Comparison of ENCODE assay signal across 1 cellular context in the genomic region with DNA sequence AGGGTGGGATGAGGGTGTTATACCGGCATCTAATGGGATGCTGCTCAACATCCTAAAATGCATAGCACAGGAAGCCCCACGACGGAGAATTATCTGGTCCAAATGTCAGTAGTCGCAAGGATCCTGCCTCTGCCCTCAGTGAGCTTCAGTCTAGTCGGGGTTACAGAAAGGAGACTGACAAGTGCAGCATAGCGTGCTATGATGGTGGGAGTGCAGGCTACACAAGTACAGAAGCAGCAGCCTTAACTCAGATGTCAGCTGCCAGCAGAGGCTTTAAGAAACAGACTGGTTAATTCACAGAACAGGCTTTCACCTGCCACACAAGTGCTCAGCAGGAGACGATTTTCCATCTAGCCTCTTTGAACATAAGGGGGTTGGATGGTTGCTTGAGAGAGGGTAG.
TF ChIP-seq lines count a peak whose summit lies in the region.

No MANE protein-coding gene starts in this region.

TF ChIP-seq in GM23338, 12 proteins besides CTCF, POLR2A, EP300 and RAD21 (continued from another document):
- TF ChIP-seq, protein P1, sequence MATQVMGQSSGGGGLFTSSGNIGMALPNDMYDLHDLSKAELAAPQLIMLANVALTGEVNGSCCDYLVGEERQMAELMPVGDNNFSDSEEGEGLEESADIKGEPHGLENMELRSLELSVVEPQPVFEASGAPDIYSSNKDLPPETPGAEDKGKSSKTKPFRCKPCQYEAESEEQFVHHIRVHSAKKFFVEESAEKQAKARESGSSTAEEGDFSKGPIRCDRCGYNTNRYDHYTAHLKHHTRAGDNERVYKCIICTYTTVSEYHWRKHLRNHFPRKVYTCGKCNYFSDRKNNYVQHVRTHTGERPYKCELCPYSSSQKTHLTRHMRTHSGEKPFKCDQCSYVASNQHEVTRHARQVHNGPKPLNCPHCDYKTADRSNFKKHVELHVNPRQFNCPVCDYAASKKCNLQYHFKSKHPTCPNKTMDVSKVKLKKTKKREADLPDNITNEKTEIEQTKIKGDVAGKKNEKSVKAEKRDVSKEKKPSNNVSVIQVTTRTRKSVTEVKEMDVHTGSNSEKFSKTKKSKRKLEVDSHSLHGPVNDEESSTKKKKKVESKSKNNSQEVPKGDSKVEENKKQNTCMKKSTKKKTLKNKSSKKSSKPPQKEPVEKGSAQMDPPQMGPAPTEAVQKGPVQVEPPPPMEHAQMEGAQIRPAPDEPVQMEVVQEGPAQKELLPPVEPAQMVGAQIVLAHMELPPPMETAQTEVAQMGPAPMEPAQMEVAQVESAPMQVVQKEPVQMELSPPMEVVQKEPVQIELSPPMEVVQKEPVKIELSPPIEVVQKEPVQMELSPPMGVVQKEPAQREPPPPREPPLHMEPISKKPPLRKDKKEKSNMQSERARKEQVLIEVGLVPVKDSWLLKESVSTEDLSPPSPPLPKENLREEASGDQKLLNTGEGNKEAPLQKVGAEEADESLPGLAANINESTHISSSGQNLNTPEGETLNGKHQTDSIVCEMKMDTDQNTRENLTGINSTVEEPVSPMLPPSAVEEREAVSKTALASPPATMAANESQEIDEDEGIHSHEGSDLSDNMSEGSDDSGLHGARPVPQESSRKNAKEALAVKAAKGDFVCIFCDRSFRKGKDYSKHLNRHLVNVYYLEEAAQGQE (IDR thresholded peaks at IDR 0.05; ENCODE audit: unreplicated experiment) = no peak
- TF ChIP-seq, protein P2, sequence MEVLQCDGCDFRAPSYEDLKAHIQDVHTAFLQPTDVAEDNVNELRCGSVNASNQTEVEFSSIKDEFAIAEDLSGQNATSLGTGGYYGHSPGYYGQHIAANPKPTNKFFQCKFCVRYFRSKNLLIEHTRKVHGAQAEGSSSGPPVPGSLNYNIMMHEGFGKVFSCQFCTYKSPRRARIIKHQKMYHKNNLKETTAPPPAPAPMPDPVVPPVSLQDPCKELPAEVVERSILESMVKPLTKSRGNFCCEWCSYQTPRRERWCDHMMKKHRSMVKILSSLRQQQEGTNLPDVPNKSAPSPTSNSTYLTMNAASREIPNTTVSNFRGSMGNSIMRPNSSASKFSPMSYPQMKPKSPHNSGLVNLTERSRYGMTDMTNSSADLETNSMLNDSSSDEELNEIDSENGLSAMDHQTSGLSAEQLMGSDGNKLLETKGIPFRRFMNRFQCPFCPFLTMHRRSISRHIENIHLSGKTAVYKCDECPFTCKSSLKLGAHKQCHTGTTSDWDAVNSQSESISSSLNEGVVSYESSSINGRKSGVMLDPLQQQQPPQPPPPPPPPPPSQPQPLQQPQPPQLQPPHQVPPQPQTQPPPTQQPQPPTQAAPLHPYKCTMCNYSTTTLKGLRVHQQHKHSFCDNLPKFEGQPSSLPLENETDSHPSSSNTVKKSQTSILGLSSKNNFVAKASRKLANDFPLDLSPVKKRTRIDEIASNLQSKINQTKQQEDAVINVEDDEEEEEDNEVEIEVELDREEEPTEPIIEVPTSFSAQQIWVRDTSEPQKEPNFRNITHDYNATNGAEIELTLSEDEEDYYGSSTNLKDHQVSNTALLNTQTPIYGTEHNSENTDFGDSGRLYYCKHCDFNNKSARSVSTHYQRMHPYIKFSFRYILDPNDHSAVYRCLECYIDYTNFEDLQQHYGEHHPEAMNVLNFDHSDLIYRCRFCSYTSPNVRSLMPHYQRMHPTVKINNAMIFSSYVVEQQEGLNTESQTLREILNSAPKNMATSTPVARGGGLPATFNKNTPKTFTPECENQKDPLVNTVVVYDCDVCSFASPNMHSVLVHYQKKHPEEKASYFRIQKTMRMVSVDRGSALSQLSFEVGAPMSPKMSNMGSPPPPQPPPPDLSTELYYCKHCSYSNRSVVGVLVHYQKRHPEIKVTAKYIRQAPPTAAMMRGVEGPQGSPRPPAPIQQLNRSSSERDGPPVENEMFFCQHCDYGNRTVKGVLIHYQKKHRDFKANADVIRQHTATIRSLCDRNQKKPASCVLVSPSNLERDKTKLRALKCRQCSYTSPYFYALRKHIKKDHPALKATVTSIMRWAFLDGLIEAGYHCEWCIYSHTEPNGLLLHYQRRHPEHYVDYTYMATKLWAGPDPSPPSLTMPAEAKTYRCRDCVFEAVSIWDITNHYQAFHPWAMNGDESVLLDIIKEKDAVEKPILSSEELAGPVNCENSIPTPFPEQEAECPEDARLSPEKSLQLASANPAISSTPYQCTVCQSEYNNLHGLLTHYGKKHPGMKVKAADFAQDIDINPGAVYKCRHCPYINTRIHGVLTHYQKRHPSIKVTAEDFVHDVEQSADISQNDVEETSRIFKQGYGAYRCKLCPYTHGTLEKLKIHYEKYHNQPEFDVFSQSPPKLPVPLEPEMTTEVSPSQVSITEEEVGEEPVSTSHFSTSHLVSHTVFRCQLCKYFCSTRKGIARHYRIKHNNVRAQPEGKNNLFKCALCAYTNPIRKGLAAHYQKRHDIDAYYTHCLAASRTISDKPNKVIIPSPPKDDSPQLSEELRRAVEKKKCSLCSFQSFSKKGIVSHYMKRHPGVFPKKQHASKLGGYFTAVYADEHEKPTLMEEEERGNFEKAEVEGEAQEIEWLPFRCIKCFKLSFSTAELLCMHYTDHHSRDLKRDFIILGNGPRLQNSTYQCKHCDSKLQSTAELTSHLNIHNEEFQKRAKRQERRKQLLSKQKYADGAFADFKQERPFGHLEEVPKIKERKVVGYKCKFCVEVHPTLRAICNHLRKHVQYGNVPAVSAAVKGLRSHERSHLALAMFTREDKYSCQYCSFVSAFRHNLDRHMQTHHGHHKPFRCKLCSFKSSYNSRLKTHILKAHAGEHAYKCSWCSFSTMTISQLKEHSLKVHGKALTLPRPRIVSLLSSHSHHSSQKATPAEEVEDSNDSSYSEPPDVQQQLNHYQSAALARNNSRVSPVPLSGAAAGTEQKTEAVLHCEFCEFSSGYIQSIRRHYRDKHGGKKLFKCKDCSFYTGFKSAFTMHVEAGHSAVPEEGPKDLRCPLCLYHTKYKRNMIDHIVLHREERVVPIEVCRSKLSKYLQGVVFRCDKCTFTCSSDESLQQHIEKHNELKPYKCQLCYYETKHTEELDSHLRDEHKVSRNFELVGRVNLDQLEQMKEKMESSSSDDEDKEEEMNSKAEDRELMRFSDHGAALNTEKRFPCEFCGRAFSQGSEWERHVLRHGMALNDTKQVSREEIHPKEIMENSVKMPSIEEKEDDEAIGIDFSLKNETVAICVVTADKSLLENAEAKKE (CRISPR knock-in tag; IDR thresholded peaks at IDR 0.05) = no peak
- TF ChIP-seq CREB1 (CRISPR knock-in tag; IDR thresholded peaks at IDR 0.05; ENCODE audit: low read depth) (no peak), ZNF331 (CRISPR knock-in tag; IDR thresholded peaks at IDR 0.05; ENCODE audit: low read depth) (no peak), EZH2 (IDR thresholded peaks at IDR 0.05; ENCODE audit: low read depth, unreplicated experiment) (no peak), POLR2AphosphoS5 (IDR thresholded peaks at IDR 0.05; ENCODE audit: low read depth) (no peak), JUNB (IDR thresholded peaks at IDR 0.05; ENCODE audit: unreplicated experiment) (no peak)
